Comparison of ENCODE assay signal across 24 cellular contexts in the genomic region with DNA sequence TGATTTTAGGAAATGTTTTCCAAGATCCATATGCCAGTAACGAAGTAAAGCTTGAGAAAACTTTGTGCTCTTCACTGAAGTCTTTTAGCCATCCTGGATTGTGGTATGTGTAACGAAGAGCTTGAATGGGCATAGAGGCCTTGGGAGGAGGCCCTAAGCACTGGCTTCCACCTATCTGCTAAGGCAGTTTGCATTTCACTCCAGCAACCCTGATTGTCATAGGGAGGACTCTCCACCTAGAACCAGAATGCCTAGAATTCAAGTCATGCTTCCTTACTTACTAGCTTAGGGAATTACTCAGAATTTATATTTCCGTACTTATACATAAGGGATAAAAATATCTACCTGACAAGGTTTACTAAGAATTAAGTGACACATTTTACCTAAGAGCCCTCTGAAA.
A peak's percentile ranks its signal among the peaks of the same experiment; 100 is the strongest.
DNase-seq lines count a peak whose midpoint lies in the region; ATAC-seq, FAIRE-seq and TF ChIP-seq lines count a peak whose summit lies in the region.
"Had no signal": no experiment of that assay in that cellular context is flagged by ENCODE, and none has a peak within 500 bp of the region (broad histone marks: within the 10 kb centered on the region; RNA-seq: fewer than 3 reads in every experiment).

No MANE protein-coding gene starts in this region.

- H2BK12ac ChIP-seq in mesenchymal stem cell (ENCODE audit: low read length in 2 of 2) = peak overlapping the region in 1 of 2 experiments; percentile 37
- H2BK12ac ChIP-seq in trophoblast cell (ENCODE audit: low read length) = peak overlapping the region; percentile 77

- H3K4ac ChIP-seq in mesenchymal stem cell (ENCODE audit: low read depth in 1 of 2, low read length in 2 of 2) = no peak overlapping the region
- no peak overlapping the region for H3K4ac ChIP-seq in trophoblast cell (ENCODE audit: low read depth, low read length)

- H3K9me3 ChIP-seq in mesenchymal stem cell (ENCODE audit: control insufficient read depth, low read length) (peaks cover 4% of the 10 kb centered on the region), trophoblast cell (ENCODE audit: insufficient read depth, low read depth, low read length) (no peaks in the 10 kb centered on the region), colonic mucosa (no peaks in the 10 kb centered on the region), right lobe of liver (no peaks in the 10 kb centered on the region)
- H3K9me3 ChIP-seq: BE2C, Caco-2 had no signal

- H2AFZ ChIP-seq in mesenchymal stem cell (ENCODE audit: low read depth, low read length) = no peak overlapping the region
- no peak overlapping the region for H2AFZ ChIP-seq in trophoblast cell (ENCODE audit: insufficient read depth, low read length, poor library complexity)

- 97% methylated on average over 2 of the region's 3 CpGs for WGBS in mesenchymal stem cell
- WGBS in trophoblast cell (ENCODE audit: extremely low coverage, insufficient coverage, insufficient read length) = no CpG with 5 or more reads among the region's 3 CpGs
- WGBS in right lobe of liver (ENCODE audit: insufficient coverage, low coverage, low lambda C conversion rate, missing lambda C conversion rate) = 61% methylated on average over 3 of the region's 3 CpGs

- no peak overlapping the region for H2AK5ac ChIP-seq in mesenchymal stem cell (ENCODE audit: low read length, severe bottlenecking)
- H2AK5ac ChIP-seq in trophoblast cell (ENCODE audit: low read length) = no peak overlapping the region

- TF ChIP-seq POLR2A in right lobe of liver (IDR thresholded peaks at IDR 0.05) = no peak

- H3K27ac Mint-ChIP-seq in HFFc6 = peak overlapping the region; percentile 46; the same call in 1 of the 2 replicates
- H3K27ac Mint-ChIP-seq: CD14-positive monocyte; CD4-positive, alpha-beta T cell; CD8-positive, alpha-beta T cell had no signal

- H3K36me3 ChIP-seq in bronchial epithelial cell (ENCODE audit: control insufficient read depth, insufficient read depth, low read length) = no peaks in the 10 kb centered on the region
- H3K36me3 ChIP-seq in mesenchymal stem cell (ENCODE audit: control insufficient read depth in 1 of 2, insufficient read depth in 2 of 2, low read depth in 1 of 2, low read length in 2 of 2) = no peaks in the 10 kb centered on the region
- no peaks in the 10 kb centered on the region for H3K36me3 ChIP-seq in trophoblast cell (ENCODE audit: control insufficient read depth in 1 of 2, insufficient read depth in 2 of 2, low read length in 2 of 2)
- H3K36me3 ChIP-seq in colonic mucosa = no peaks in the 10 kb centered on the region
- no peaks in the 10 kb centered on the region for H3K36me3 ChIP-seq in right lobe of liver
- H3K36me3 ChIP-seq: BE2C, BLaER1 had no signal

- H3K9ac ChIP-seq in mesenchymal stem cell (ENCODE audit: low read length) = no peak overlapping the region
- no peak overlapping the region for H3K9ac ChIP-seq in trophoblast cell (ENCODE audit: low read length)
- H3K9ac ChIP-seq in colonic mucosa (ENCODE audit: low read depth in 2 of 2, low read length in 2 of 2) = no peak overlapping the region
- H3K9ac ChIP-seq: BLaER1 had no signal

- H3K27me3 ChIP-seq in bronchial epithelial cell (ENCODE audit: control insufficient read depth, insufficient read depth, low read length) (no peaks in the 10 kb centered on the region), mesenchymal stem cell (ENCODE audit: control insufficient read depth in 1 of 2, insufficient read depth in 1 of 2, low read length in 2 of 2) (no peaks in the 10 kb centered on the region), trophoblast cell (ENCODE audit: insufficient read depth, low read length) (no peaks in the 10 kb centered on the region), colonic mucosa (no peaks in the 10 kb centered on the region), right lobe of liver (no peaks in the 10 kb centered on the region)
- H3K27me3 ChIP-seq: BE2C, BLaER1 had no signal

- ATAC-seq in omental fat pad (ENCODE audit: low FRiP score) (no peak), right lobe of liver (no peak)
- ATAC-seq: CD8-positive, alpha-beta T cell had no signal

- intact Hi-C loops in colonic mucosa (cut with DNase I) = no loop called here
- intact Hi-C loops in right lobe of liver (cut with DNase I) = no loop called here

- H2BK5ac ChIP-seq in mesenchymal stem cell (ENCODE audit: low read depth, low read length, poor library complexity, severe bottlenecking) (no peak overlapping the region), trophoblast cell (ENCODE audit: low read depth, low read length, poor library complexity) (no peak overlapping the region)

- no peak overlapping the region for H3K4me2 ChIP-seq in mesenchymal stem cell (ENCODE audit: low read length, poor library complexity, severe bottlenecking)
- no peak overlapping the region for H3K4me2 ChIP-seq in trophoblast cell (ENCODE audit: low read length)
- H3K4me2 ChIP-seq: BLaER1 had no signal

- H4K91ac ChIP-seq in mesenchymal stem cell (ENCODE audit: low read length) (no peak overlapping the region), trophoblast cell (ENCODE audit: low read depth, low read length) (no peak overlapping the region)

- H3K14ac ChIP-seq in mesenchymal stem cell (ENCODE audit: low read length in 2 of 2) = no peak overlapping the region
- no peak overlapping the region for H3K14ac ChIP-seq in trophoblast cell (ENCODE audit: low read length)

- H3K4me3 ChIP-seq in bronchial epithelial cell (ENCODE audit: low read depth, low read length) = no peak overlapping the region
- no peak overlapping the region for H3K4me3 ChIP-seq in mesenchymal stem cell (ENCODE audit: insufficient read depth in 1 of 2, low read depth in 1 of 2, low read length in 2 of 2)
- no peak overlapping the region for H3K4me3 ChIP-seq in trophoblast cell (ENCODE audit: low read depth, low read length)
- H3K4me3 ChIP-seq in colonic mucosa = no peak overlapping the region
- H3K4me3 ChIP-seq in right lobe of liver = no peak overlapping the region
- H3K4me3 ChIP-seq: BLaER1 had no signal

- H4K8ac ChIP-seq in mesenchymal stem cell (ENCODE audit: low read length) = peak overlapping the region; percentile 60
- no peak overlapping the region for H4K8ac ChIP-seq in trophoblast cell (ENCODE audit: low read depth, low read length)

- DNase-seq in HFFc6 (no peak), bronchial epithelial cell (ENCODE audit: low read depth) (no peak), mesenchymal stem cell (no peak), trophoblast cell (peak; percentile 58 to 79), omental fat pad (ENCODE audit: low spot score) (no peak), colonic mucosa (no peak), right lobe of liver (no peak), putamen (ENCODE audit: low spot score) (no peak)
- DNase-seq: 8988T; ACHN; BE2C; C1 segment of cervical spinal cord; Caco-2; Calu3; CD4-positive, alpha-beta T cell; CD8-positive, alpha-beta T cell; DMS79 treated with DMSO at 0.1 percent for 48 hours; GF-D8 had no signal

- peaks cover 13% of the 10 kb centered on the region for H3K9me3 Mint-ChIP-seq in HFFc6
- H3K9me3 Mint-ChIP-seq: CD4-positive, alpha-beta T cell; CD8-positive, alpha-beta T cell had no signal

- H3K27ac ChIP-seq in mesenchymal stem cell (ENCODE audit: low read length, poor library complexity, severe bottlenecking) (no peak overlapping the region), trophoblast cell (ENCODE audit: low read depth, low read length) (no peak overlapping the region), colonic mucosa (no peak overlapping the region), right lobe of liver (no peak overlapping the region)
- H3K27ac ChIP-seq: BLaER1 had no signal

- peak; percentile 73 for FAIRE-seq in bronchial epithelial cell (lab: Jason Lieb, UNC)
- FAIRE-seq: A204.1, G401.6, GM12891, GM19239 had no signal

- H3K4me3 Mint-ChIP-seq in HFFc6 = no peak overlapping the region
- H3K4me3 Mint-ChIP-seq: CD14-positive monocyte; CD4-positive, alpha-beta T cell; CD8-positive, alpha-beta T cell had no signal

- no peak overlapping the region for H4K12ac ChIP-seq in trophoblast cell (ENCODE audit: low read depth, low read length)

- peaks cover 5% of the 10 kb centered on the region for H3K4me1 ChIP-seq in mesenchymal stem cell (ENCODE audit: control insufficient read depth, insufficient read depth, low read depth, low read length)
- H3K4me1 ChIP-seq in trophoblast cell (ENCODE audit: control insufficient read depth in 1 of 2, insufficient read depth in 2 of 2, low read length in 2 of 2) = peaks cover 3 to 6% of the 10 kb centered on the region in 2 experiments
- no peaks in the 10 kb centered on the region for H3K4me1 ChIP-seq in colonic mucosa
- H3K4me1 ChIP-seq in right lobe of liver = no peaks in the 10 kb centered on the region
- H3K4me1 ChIP-seq: BE2C, BLaER1, Caco-2 had no signal

- H3K4me1 Mint-ChIP-seq in HFFc6 (ENCODE audit: low read depth) = peaks cover 52% of the 10 kb centered on the region
- H3K4me1 Mint-ChIP-seq: CD14-positive monocyte had no signal

- H3K27me3 Mint-ChIP-seq in HFFc6 (ENCODE audit: insufficient read depth) = no peaks in the 10 kb centered on the region; the same call in 1 of the 2 replicates
- H3K27me3 Mint-ChIP-seq: CD4-positive, alpha-beta T cell had no signal

- H3K79me1 ChIP-seq in mesenchymal stem cell (replicated peaks; ENCODE audit: low read length, poor library complexity, severe bottlenecking) (no peaks in the 10 kb centered on the region), trophoblast cell (ENCODE audit: low read length) (peaks cover 6% of the 10 kb centered on the region)

- no peak for TF ChIP-seq CTCF in HFFc6 (IDR thresholded peaks at IDR 0.05)
- TF ChIP-seq CTCF in bronchial epithelial cell (IDR thresholded peaks at IDR 0.05; ENCODE audit: insufficient read depth, low read length, severe bottlenecking) = no peak
- no peak for TF ChIP-seq CTCF in omental fat pad (IDR thresholded peaks at IDR 0.05)
- no peak for TF ChIP-seq CTCF in colonic mucosa (IDR thresholded peaks at IDR 0.05)
- TF ChIP-seq CTCF in right lobe of liver (IDR thresholded peaks at IDR 0.05) = no peak

- H2BK15ac ChIP-seq in mesenchymal stem cell (ENCODE audit: low read depth, poor library complexity, severe bottlenecking) = no peak overlapping the region

- no peak overlapping the region for H3K18ac ChIP-seq in mesenchymal stem cell (ENCODE audit: low read depth in 1 of 2, low read length in 2 of 2)
- no peak overlapping the region for H3K18ac ChIP-seq in trophoblast cell (ENCODE audit: low read length)

- H3K23ac ChIP-seq in mesenchymal stem cell (ENCODE audit: low read length in 2 of 2) (no peak overlapping the region), trophoblast cell (ENCODE audit: low read length) (no peak overlapping the region)

- H3K79me2 ChIP-seq in trophoblast cell (ENCODE audit: control insufficient read depth, insufficient read depth, low read length, poor library complexity) = no peaks in the 10 kb centered on the region

- H3K36me3 Mint-ChIP-seq in HFFc6 (ENCODE audit: low read depth) = peaks cover 17% of the 10 kb centered on the region
- H3K36me3 Mint-ChIP-seq: CD14-positive monocyte; CD8-positive, alpha-beta T cell had no signal

- peak overlapping the region; percentile 61 for H2BK120ac ChIP-seq in mesenchymal stem cell (ENCODE audit: low read depth, low read length)
- H2BK120ac ChIP-seq in trophoblast cell (ENCODE audit: insufficient read depth, low read length, poor library complexity) = no peak overlapping the region

Comparison
In these comparisons a context has a peak if more than half of its experiments do, and no peak if none do; other contexts are left out.
1. DNase-seq: peak in trophoblast cell (2 of 2); none in HFFc6 (single experiment), bronchial epithelial cell (single experiment), mesenchymal stem cell (single experiment), omental fat pad (single experiment), colonic mucosa (single experiment), right lobe of liver (0 of 3) and putamen (single experiment).